Comparison of ENCODE assay signal across 11 cellular contexts in the genomic region with DNA sequence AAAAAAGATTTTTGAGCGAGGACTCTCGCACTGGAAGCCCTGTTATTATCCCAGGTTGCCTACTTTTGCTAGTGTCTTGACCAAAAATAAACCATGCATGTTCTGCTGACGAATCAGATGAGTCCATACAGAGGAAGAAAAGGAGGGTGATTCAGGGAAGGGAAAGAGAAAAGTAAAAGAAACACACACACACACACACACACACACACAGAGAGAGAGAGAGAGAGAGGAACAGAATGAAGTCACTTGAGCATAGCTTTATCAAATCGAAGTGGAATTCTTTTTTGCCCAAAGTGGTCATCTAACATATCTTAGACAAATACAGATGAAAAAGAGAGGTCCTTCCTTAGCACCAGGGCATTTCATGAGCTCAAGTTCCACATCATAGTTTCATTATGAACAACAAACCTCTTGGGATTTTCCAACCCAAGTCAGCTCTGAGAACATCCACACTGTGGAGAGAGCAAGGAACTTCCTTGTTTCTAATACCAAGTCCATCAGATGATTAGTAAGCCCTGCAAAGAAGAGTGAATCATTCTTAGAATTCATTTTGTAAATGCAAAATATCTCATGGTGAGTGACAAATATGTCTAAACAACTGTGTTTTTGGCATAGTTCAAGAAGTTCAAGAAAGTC. TPM values are rescaled to one million over a fixed set of nuclear protein-coding genes. Genes with fewer than 3 reads are reported as not detected.
DNase-seq lines count a peak whose midpoint lies in the region; ATAC-seq and TF ChIP-seq lines count a peak whose summit lies in the region.
"Had no signal": no experiment of that assay in that cellular context is flagged by ENCODE, and none has a peak within 500 bp of the region (broad histone marks: within the 10 kb centered on the region; RNA-seq: fewer than 3 reads in every experiment).

No MANE protein-coding gene starts in this region.

- H3K27ac ChIP-seq in endodermal cell (ENCODE audit: low read depth, low read length) (no peak overlapping the region), esophagus squamous epithelium (no peak overlapping the region)

- peak; percentile 90 for DNase-seq in MV-4-11 (lab: John Stamatoyannopoulos, UW)
- DNase-seq in mucosa of descending colon, result no peak
- no peak for DNase-seq in endodermal cell
- DNase-seq in esophagus squamous epithelium (lab: John Stamatoyannopoulos, UW), result no peak
- DNase-seq in T-helper 2 cell, result no peak
- DNase-seq in COLO829 (ENCODE audit: low spot score), result no peak
- DNase-seq: SHP77 had no signal

- no peak for TF ChIP-seq CTCF in mucosa of descending colon (IDR thresholded peaks at IDR 0.05)
- TF ChIP-seq CTCF in endodermal cell (conservative IDR thresholded peaks at IDR 0.05), result no peak
- no peak for TF ChIP-seq CTCF in esophagus squamous epithelium (IDR thresholded peaks at IDR 0.05)

- H3K9ac ChIP-seq in endodermal cell (ENCODE audit: extremely low read depth, low read length, poor library complexity, severe bottlenecking), result no peak overlapping the region

- H3K36me3 ChIP-seq in mucosa of descending colon (ENCODE audit: low read depth), result no peaks in the 10 kb centered on the region
- H3K36me3 ChIP-seq in endodermal cell (ENCODE audit: control insufficient read depth, insufficient read depth, low read length), result no peaks in the 10 kb centered on the region
- H3K36me3 ChIP-seq in esophagus squamous epithelium, result no peaks in the 10 kb centered on the region

- H3K4me1 ChIP-seq in mucosa of descending colon (ENCODE audit: low read depth) (no peaks in the 10 kb centered on the region), endodermal cell (ENCODE audit: control insufficient read depth, insufficient read depth, low read length) (no peaks in the 10 kb centered on the region), esophagus squamous epithelium (no peaks in the 10 kb centered on the region)

- H3K27me3 Mint-ChIP-seq in endodermal cell (ENCODE audit: insufficient read depth), result no peaks in the 10 kb centered on the region

- TF ChIP-seq POLR2A in GM18505 (IDR thresholded peaks at IDR 0.05; ENCODE audit: borderline replicate concordance, extremely low read depth, insufficient read depth, insufficient read length) (no peak), esophagus squamous epithelium (IDR thresholded peaks at IDR 0.05) (no peak)

- H3K4me3 Mint-ChIP-seq in endodermal cell, result no peak overlapping the region
- H3K4me3 Mint-ChIP-seq: nephron had no signal

- no peaks in the 10 kb centered on the region for H3K9me3 Mint-ChIP-seq in endodermal cell
- H3K9me3 Mint-ChIP-seq: nephron had no signal

- intact Hi-C loops in mucosa of descending colon (cut with DNase I, micrococcal nuclease), result no loop called here
- intact Hi-C loops in esophagus squamous epithelium (cut with DNase I), result no loop called here

- H3K27me3 ChIP-seq in endodermal cell (ENCODE audit: control insufficient read depth, insufficient read depth, low read length, poor library complexity, severe bottlenecking) (no peaks in the 10 kb centered on the region), esophagus squamous epithelium (no peaks in the 10 kb centered on the region)

- 92 to 100% methylated on average over 3 to 4 of the region's 4 CpGs for WGBS in endodermal cell (ENCODE audit: insufficient coverage in 1 of 2, insufficient read length in 1 of 2), 2 experiments
- 73 to 76% methylated on average over 4 of the region's 4 CpGs for WGBS in esophagus squamous epithelium, 2 donors

- H3K9me3 ChIP-seq in mucosa of descending colon (no peaks in the 10 kb centered on the region), endodermal cell (ENCODE audit: control insufficient read depth, low read length) (no peaks in the 10 kb centered on the region), esophagus squamous epithelium (no peaks in the 10 kb centered on the region)

- no peaks in the 10 kb centered on the region for H3K4me1 Mint-ChIP-seq in endodermal cell
- H3K4me1 Mint-ChIP-seq: nephron had no signal

- H3K4me3 ChIP-seq in mucosa of descending colon (no peak overlapping the region), endodermal cell (ENCODE audit: low read length) (no peak overlapping the region), esophagus squamous epithelium (no peak overlapping the region)

- no peaks in the 10 kb centered on the region for H3K36me3 Mint-ChIP-seq in endodermal cell (ENCODE audit: low read depth)

- peak; percentile 75 for ATAC-seq in GM18505 (IDR thresholded peaks at IDR 0.05; ENCODE audit: unreplicated experiment)
- peak; percentile 81 for ATAC-seq in GM21825 (IDR thresholded peaks at IDR 0.05; ENCODE audit: unreplicated experiment)
- peak; percentile 26 for ATAC-seq in mucosa of descending colon

- H3K27ac Mint-ChIP-seq in endodermal cell, result no peak overlapping the region
- H3K27ac Mint-ChIP-seq: nephron had no signal

RNA-seq across cellular contexts. Expression of gene MMP12, which starts 7.7 kb away (rescaled TPM):
- 10 to 100 TPM in 1 of 3 donors, 1 to 10 TPM in 2; 2.7 to 17.5 (median 5.4) TPM for total RNA-seq in mucosa of descending colon
- not detected for total RNA-seq in endodermal cell
- polyA plus RNA-seq in endodermal cell (2013, experiment 1 of 2), result not detected
- not detected for polyA plus RNA-seq in endodermal cell (2013, experiment 2 of 2)
- total RNA-seq in esophagus squamous epithelium, result 1 to 10 TPM in 1 of 4 donors, under 1 TPM in 1, not detected in 2; 0.35 to 1.1 TPM
- total RNA-seq: temporal lobe had no signal

RNA-seq across cellular contexts. Expression of gene MMP3, which starts 39.1 kb away (rescaled TPM):
- total RNA-seq in mucosa of descending colon, result 1 to 10 TPM in 1 of 3 donors, under 1 TPM in 1, not detected in 1; 0.47 to 1.3 TPM
- not detected for total RNA-seq in endodermal cell
- not detected for polyA plus RNA-seq in endodermal cell (2013, experiment 1 of 2)
- polyA plus RNA-seq in endodermal cell (2013, experiment 2 of 2), result not detected
- total RNA-seq in esophagus squamous epithelium, result not detected
- total RNA-seq: temporal lobe had no signal

Comparison
In these comparisons a context has a peak if more than half of its experiments do, and no peak if none do; other contexts are left out.
1. ATAC-seq: peak in every context shown above with its lines; median percentile 81 in GM21825; 75 in GM18505; 26 in mucosa of descending colon.